In the genomic region with DNA sequence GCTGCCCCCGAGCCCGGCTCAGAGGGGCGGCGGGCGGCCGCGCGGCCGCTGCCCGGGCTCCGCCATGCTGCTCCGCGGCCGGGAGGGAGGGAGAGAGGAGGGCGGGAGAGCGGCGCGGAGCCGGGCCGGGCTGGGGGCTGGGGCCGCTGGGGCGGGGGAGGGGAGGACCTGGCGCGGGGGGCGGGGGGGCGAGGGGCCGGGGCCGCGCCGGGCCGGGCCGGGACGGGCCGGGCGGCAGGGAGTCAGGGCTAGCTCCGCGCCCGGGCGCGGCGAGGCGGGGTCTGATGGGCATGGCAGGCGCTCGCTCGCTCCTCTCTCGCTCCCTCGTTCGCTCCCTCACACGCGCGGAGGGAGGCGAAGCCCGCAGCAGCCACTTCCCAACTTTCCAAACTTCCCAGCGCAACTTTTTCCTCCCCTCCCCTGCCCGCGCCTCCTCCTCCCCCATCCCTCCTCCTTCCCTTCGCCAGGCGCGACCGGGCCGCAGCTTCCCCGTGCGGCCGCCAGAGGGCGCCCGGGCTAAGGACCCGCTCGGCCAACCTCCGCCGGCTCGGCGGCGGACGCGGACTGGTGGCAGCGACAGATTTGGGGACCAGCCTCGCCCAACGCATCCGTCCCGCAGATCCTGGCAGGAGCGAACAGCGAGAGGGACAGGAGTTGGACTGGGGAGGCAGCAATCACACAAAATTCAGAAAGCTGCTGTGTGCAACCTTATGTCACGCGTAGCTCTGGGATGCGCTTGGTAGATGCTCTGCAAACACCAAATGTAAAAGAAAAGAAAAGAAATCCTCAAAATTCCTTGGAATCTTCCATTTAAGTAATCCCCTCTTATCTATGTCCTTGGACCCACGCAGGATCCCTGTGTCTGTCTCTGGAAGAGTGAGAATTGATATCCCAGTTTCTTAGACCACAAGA, we compare ENCODE assay signal across 1 cellular context.
A peak's percentile ranks its signal among the peaks of the same experiment; 100 is the strongest.
TF ChIP-seq lines count a peak whose summit lies in the region.

A gene (minus strand): TSS at position 97 of the 912 bp plus-strand sequence.

TF ChIP-seq in SK-N-SH, 30 proteins besides CTCF, POLR2A, EP300 and RAD21:
- TF ChIP-seq RXRA (IDR thresholded peaks at IDR 0.05; ENCODE audit: borderline replicate concordance, low read depth), result no peak
- TF ChIP-seq TAF1 (IDR thresholded peaks at IDR 0.05; ENCODE audit: borderline replicate concordance, low read depth, low read length), result no peak
- TF ChIP-seq MXI1 (IDR thresholded peaks at IDR 0.05; ENCODE audit: low read depth, low read length), result 0 out of 2 replicates have a peak, but pooled peaks have one; percentile 39
- no peak for TF ChIP-seq MEF2A (IDR thresholded peaks at IDR 0.05; ENCODE audit: borderline replicate concordance, low read depth)
- no peak for TF ChIP-seq TEAD4 (IDR thresholded peaks at IDR 0.05; ENCODE audit: borderline replicate concordance, insufficient read depth)
- TF ChIP-seq FOXM1 (IDR thresholded peaks at IDR 0.05; ENCODE audit: low read depth), result no peak
- no peak for TF ChIP-seq FOXJ3 (CRISPR knock-in tag; IDR thresholded peaks at IDR 0.05)
- TF ChIP-seq, protein P1, sequence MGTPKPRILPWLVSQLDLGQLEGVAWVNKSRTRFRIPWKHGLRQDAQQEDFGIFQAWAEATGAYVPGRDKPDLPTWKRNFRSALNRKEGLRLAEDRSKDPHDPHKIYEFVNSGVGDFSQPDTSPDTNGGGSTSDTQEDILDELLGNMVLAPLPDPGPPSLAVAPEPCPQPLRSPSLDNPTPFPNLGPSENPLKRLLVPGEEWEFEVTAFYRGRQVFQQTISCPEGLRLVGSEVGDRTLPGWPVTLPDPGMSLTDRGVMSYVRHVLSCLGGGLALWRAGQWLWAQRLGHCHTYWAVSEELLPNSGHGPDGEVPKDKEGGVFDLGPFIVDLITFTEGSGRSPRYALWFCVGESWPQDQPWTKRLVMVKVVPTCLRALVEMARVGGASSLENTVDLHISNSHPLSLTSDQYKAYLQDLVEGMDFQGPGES (IDR thresholded peaks at IDR 0.05; ENCODE audit: low read depth, low read length), result no peak
- peak; percentile 81 for TF ChIP-seq SMC3 (IDR thresholded peaks at IDR 0.05; ENCODE audit: low read depth, low read length)
- peak; percentile 23; the same call in 1 of the 2 replicates for TF ChIP-seq RCOR1 (IDR thresholded peaks at IDR 0.05; ENCODE audit: low read length)
- no peak for TF ChIP-seq SIN3A (IDR thresholded peaks at IDR 0.05; ENCODE audit: borderline replicate concordance, low read depth, low read length)
- TF ChIP-seq, protein P2, sequence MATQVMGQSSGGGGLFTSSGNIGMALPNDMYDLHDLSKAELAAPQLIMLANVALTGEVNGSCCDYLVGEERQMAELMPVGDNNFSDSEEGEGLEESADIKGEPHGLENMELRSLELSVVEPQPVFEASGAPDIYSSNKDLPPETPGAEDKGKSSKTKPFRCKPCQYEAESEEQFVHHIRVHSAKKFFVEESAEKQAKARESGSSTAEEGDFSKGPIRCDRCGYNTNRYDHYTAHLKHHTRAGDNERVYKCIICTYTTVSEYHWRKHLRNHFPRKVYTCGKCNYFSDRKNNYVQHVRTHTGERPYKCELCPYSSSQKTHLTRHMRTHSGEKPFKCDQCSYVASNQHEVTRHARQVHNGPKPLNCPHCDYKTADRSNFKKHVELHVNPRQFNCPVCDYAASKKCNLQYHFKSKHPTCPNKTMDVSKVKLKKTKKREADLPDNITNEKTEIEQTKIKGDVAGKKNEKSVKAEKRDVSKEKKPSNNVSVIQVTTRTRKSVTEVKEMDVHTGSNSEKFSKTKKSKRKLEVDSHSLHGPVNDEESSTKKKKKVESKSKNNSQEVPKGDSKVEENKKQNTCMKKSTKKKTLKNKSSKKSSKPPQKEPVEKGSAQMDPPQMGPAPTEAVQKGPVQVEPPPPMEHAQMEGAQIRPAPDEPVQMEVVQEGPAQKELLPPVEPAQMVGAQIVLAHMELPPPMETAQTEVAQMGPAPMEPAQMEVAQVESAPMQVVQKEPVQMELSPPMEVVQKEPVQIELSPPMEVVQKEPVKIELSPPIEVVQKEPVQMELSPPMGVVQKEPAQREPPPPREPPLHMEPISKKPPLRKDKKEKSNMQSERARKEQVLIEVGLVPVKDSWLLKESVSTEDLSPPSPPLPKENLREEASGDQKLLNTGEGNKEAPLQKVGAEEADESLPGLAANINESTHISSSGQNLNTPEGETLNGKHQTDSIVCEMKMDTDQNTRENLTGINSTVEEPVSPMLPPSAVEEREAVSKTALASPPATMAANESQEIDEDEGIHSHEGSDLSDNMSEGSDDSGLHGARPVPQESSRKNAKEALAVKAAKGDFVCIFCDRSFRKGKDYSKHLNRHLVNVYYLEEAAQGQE (IDR thresholded peaks at IDR 0.05; ENCODE audit: low read depth, low read length), result no peak
- TF ChIP-seq CHD2 (IDR thresholded peaks at IDR 0.05; ENCODE audit: low read length, partially characterized antibody), result no peak
